In genomic region chr1:225762444-225762843, GRCh38 we compare ENCODE assay signal across 13 cellular contexts. TPM values are rescaled to one million over a fixed set of nuclear protein-coding genes. Genes with fewer than 3 reads are reported as not detected.
DNase-seq lines count a peak whose midpoint lies in the region; ATAC-seq and TF ChIP-seq lines count a peak whose summit lies in the region.
"Had no signal": no experiment of that assay in that cellular context is flagged by ENCODE, and none has a peak within 500 bp of the region (broad histone marks: within the 10 kb centered on the region; RNA-seq: fewer than 3 reads in every experiment).

No MANE protein-coding gene starts in this region.

- H3K27ac ChIP-seq in HUES64 (ENCODE audit: low read depth, low read length) (peak overlapping the region; percentile 27), stomach smooth muscle (ENCODE audit: low read length) (peak overlapping the region; percentile 58)

- DNase-seq in astrocyte of the spinal cord (ENCODE audit: low read depth, low spot score), result peak; percentile 75
- peak; percentile 7 for DNase-seq in left lobe of liver (ENCODE audit: low spot score)
- no peak for DNase-seq in NCI-H187 (lab: John Stamatoyannopoulos, UW)
- no peak for DNase-seq in NK-92 (lab: John Stamatoyannopoulos, UW; ENCODE audit: unreplicated experiment)
- DNase-seq: activated CD4-positive, alpha-beta T cell treated with anti-CD3 and anti-CD28 coated beads for 36 hours; activated effector memory CD4-positive, alpha-beta T cell treated with anti-CD3 and anti-CD28 coated beads, Interleukin-2, amount 50 U/mL, for 16 hours; DMS79; hypothalamus; SW 1271 had no signal

- no peak overlapping the region for H3K4me3 ChIP-seq in HUES64 (ENCODE audit: low read length)
- no peak overlapping the region for H3K4me3 ChIP-seq in astrocyte of the spinal cord (ENCODE audit: low read depth, low read length)
- H3K4me3 ChIP-seq in stomach smooth muscle (ENCODE audit: low read length in 2 of 2), result peak overlapping the region in 1 of 2 donors; percentile 8

- H3K36me3 ChIP-seq in HUES64 (ENCODE audit: insufficient read depth, low read length) (no peaks in the 10 kb centered on the region), stomach smooth muscle (ENCODE audit: control insufficient read depth in 2 of 2, insufficient read depth in 2 of 2, low read length in 2 of 2) (no peaks in the 10 kb centered on the region)

- H3K9ac ChIP-seq in HUES64 (ENCODE audit: low read depth, low read length), result no peak overlapping the region; the same call in 1 of the 2 replicates
- H3K9ac ChIP-seq in stomach smooth muscle (ENCODE audit: low read length in 2 of 2), result no peak overlapping the region

- ATAC-seq in left lobe of liver, result no peak
- no peak for ATAC-seq in GM18511 (IDR thresholded peaks at IDR 0.05; ENCODE audit: unreplicated experiment)
- ATAC-seq in HG03565 (IDR thresholded peaks at IDR 0.05; ENCODE audit: unreplicated experiment), result no peak
- ATAC-seq: activated CD4-positive, alpha-beta T cell treated with anti-CD3 and anti-CD28 coated beads for 36 hours had no signal

- TF ChIP-seq CTCF in astrocyte of the spinal cord (IDR thresholded peaks at IDR 0.05; ENCODE audit: low read depth, low read length), result no peak

- WGBS in HUES64, result 70% methylated on average over 5 of the region's 5 CpGs

- peaks cover 27% of the 10 kb centered on the region for H3K4me1 ChIP-seq in HUES64 (ENCODE audit: insufficient read depth, low read length)
- H3K4me1 ChIP-seq in stomach smooth muscle (ENCODE audit: control insufficient read depth, insufficient read depth, low read length), result peaks cover 41% of the 10 kb centered on the region

- H3K9me3 ChIP-seq in HUES64 (ENCODE audit: insufficient read depth, low read depth, low read length), result no peaks in the 10 kb centered on the region
- no peaks in the 10 kb centered on the region for H3K9me3 ChIP-seq in stomach smooth muscle (ENCODE audit: control insufficient read depth in 2 of 2, low read length in 2 of 2)

- in situ Hi-C loops in astrocyte of the spinal cord (cut with HindIII; ENCODE audit: low sequenced_read_pairs), result no loop called here

- H3K27me3 ChIP-seq in HUES64 (ENCODE audit: insufficient read depth, low read length), result no peaks in the 10 kb centered on the region
- no peaks in the 10 kb centered on the region for H3K27me3 ChIP-seq in stomach smooth muscle (ENCODE audit: control insufficient read depth in 1 of 2, insufficient read depth in 2 of 2, low read length in 2 of 2)

RNA-seq across cellular contexts. Expression of gene SRP9, which starts 15.2 kb away (rescaled TPM):
- polyA plus RNA-seq in HUES64 (2013, experiment 1 of 2), result 420 TPM
- polyA plus RNA-seq in HUES64 (2013, experiment 2 of 2), result 458 TPM
- 136 TPM for total RNA-seq in left lobe of liver

RNA-seq across cellular contexts. Expression of gene EPHX1, which starts 47.5 kb away (rescaled TPM):
- polyA plus RNA-seq in HUES64 (2013, experiment 1 of 2), result 51.2 TPM
- polyA plus RNA-seq in HUES64 (2013, experiment 2 of 2), result 44.6 TPM
- total RNA-seq in left lobe of liver, result 1,368 TPM

Comparison
In these comparisons a context has a peak if more than half of its experiments do, and no peak if none do; other contexts are left out.
1. DNase-seq: peak in astrocyte of the spinal cord (single experiment) and left lobe of liver (single experiment); none in NCI-H187 (0 of 2) and NK-92 (single experiment).